Comparison of ENCODE assay signal across 16 cellular contexts in the genomic region with DNA sequence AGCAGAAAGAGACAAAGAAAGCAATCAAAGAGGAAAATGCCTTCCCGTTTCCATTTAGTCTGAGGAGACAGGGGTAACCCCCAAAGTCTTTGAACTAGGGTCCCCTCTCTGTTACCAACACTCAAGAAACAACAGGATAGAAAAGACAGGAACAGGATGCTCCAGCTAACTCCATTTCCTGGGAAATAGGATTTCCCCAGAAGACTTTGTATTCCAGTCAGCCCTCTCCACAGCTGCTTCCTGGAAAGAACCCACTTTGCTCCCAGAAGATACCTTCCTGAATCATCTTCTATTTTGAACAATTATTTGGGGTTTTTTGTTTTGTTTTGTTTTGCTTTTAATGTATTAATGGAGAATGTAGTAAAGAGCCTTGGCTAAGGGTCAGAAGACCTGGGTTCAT. TPM values are rescaled to one million over a fixed set of nuclear protein-coding genes. Genes with fewer than 3 reads are reported as not detected.
DNase-seq lines count a peak whose midpoint lies in the region; ATAC-seq, FAIRE-seq and TF ChIP-seq lines count a peak whose summit lies in the region.
"Had no signal": no experiment of that assay in that cellular context is flagged by ENCODE, and none has a peak within 500 bp of the region (broad histone marks: within the 10 kb centered on the region; RNA-seq: fewer than 3 reads in every experiment).

No MANE protein-coding gene starts in this region.

- H3K36me3 ChIP-seq in right lobe of liver, result no peaks in the 10 kb centered on the region
- no peaks in the 10 kb centered on the region for H3K36me3 ChIP-seq in HepG2 (replicated peaks in 1 of 2; ENCODE audit: control insufficient read depth in 1 of 2, insufficient read depth in 2 of 2, low read length in 2 of 2)
- H3K36me3 ChIP-seq in subcutaneous abdominal adipose tissue (ENCODE audit: control insufficient read depth in 5 of 5, insufficient read depth in 5 of 5, low read length in 5 of 5), result peaks cover 0 to 10% (median 4%) of the 10 kb centered on the region in 5 donors

- H3K79me2 ChIP-seq in HepG2 (ENCODE audit: insufficient read depth, low read length), result no peaks in the 10 kb centered on the region

- H3K27me3 Mint-ChIP-seq in mesothelial cell of epicardium (ENCODE audit: low read depth), result no peaks in the 10 kb centered on the region
- H3K27me3 Mint-ChIP-seq: CD4-positive, alpha-beta memory T cell had no signal

- H3K27ac Mint-ChIP-seq in mesothelial cell of epicardium, result no peak overlapping the region
- H3K27ac Mint-ChIP-seq: CD4-positive, alpha-beta memory T cell had no signal

- POLR2A ChIA-PET in HepG2 (lab: Yijun Ruan, JAX), result no interaction called here

- H3K4me1 ChIP-seq in right lobe of liver (no peaks in the 10 kb centered on the region), HepG2 (ENCODE audit: insufficient read depth, low read length) (no peaks in the 10 kb centered on the region), subcutaneous abdominal adipose tissue (ENCODE audit: control insufficient read depth in 5 of 5, insufficient read depth in 5 of 5, low read length in 5 of 5) (peaks cover 0 to 21% (median 2%) of the 10 kb centered on the region in 5 donors)
- H3K4me1 ChIP-seq: Caco-2 had no signal

- no peak for FAIRE-seq in HepG2 (lab: Jason Lieb, UNC)
- FAIRE-seq: G401.6, GM12892, H54 had no signal

- H3K36me3 Mint-ChIP-seq in mesothelial cell of epicardium, result peaks cover 5% of the 10 kb centered on the region

- H3K4me2 ChIP-seq in HepG2 (ENCODE audit: low read depth, low read length), result no peak overlapping the region

- in situ Hi-C loops in HepG2 (cut with HindIII; ENCODE audit: extremely low pct_ligation_motif_present, low pct_unique_long_range_greater_than_20kb), result no loop called here

- ATAC-seq in right lobe of liver (peak in 3 of 4 donors; percentile 17 to 61 (median 41)), HepG2 (no peak)

- TF ChIP-seq POLR2A in right lobe of liver (IDR thresholded peaks at IDR 0.05), result no peak
- TF ChIP-seq POLR2A in HepG2 (IDR thresholded peaks at IDR 0.05; ENCODE audit: insufficient read depth in 1 of 2, low read depth in 2 of 2, low read length in 2 of 2), result no peak

- CTCF ChIA-PET in HepG2 (lab: Yijun Ruan, JAX; ENCODE audit: low intra/inter-chr PET ratio, low total read pairs), result no interaction called here

- 50% methylated on average over 1 of the region's 1 CpG for WGBS in right lobe of liver (ENCODE audit: insufficient coverage, low coverage, low lambda C conversion rate, missing lambda C conversion rate)
- 31% methylated on average over 1 of the region's 1 CpG for WGBS in HepG2 (ENCODE audit: low lambda C conversion rate)

- BruUV-seq in HepG2 (replicated peaks; lab: Mats Ljungman, UMichigan), result no TSS peak

- H3K27ac ChIP-seq in right lobe of liver, result no peak overlapping the region
- H3K27ac ChIP-seq in HepG2 (ENCODE audit: extremely low read length, insufficient read depth, low read length), result no peak overlapping the region
- H3K27ac ChIP-seq in subcutaneous abdominal adipose tissue (ENCODE audit: low read depth, low read length), result peak overlapping the region; percentile 20

- no peak overlapping the region for H2AFZ ChIP-seq in HepG2 (ENCODE audit: low read length)

- H3K4me3 ChIP-seq in right lobe of liver (no peak overlapping the region), HepG2 (replicated peaks in 1 of 3; ENCODE audit: insufficient read depth in 1 of 3, low read depth in 2 of 3, low read length in 3 of 3) (no peak overlapping the region), subcutaneous abdominal adipose tissue (ENCODE audit: low read depth in 1 of 5, low read length in 5 of 5) (no peak overlapping the region)

- DNase-seq in right lobe of liver (no peak), HepG2 (ENCODE audit: low spot score) (no peak), dermis blood vessel endothelial cell (peak; percentile 42), mesothelial cell of epicardium (ENCODE audit: low spot score in 2 of 2, unreplicated experiment in 2 of 2) (no peak)
- DNase-seq in stimulated activated CD4-positive, alpha-beta T cell treated with anti-CD3 and anti-CD28 coated beads, Interleukin-12 subunit alpha, Interleukin-12 subunit beta, amount 100 ng/mL, for 4 hours, result no peak
- DNase-seq: C1 segment of cervical spinal cord; Caco-2; CD4-positive, alpha-beta memory T cell; DMS153; DND-41; GOT3; HCEC 1CT had no signal

- no peak overlapping the region for H3K4me3 Mint-ChIP-seq in mesothelial cell of epicardium
- H3K4me3 Mint-ChIP-seq: CD4-positive, alpha-beta memory T cell had no signal

- TF ChIP-seq EP300 in HepG2 (IDR thresholded peaks at IDR 0.05; ENCODE audit: low read depth in 2 of 2, low read length in 2 of 2), result no peak
- no peak for TF ChIP-seq EP300 in HepG2 (CRISPR knock-in tag; IDR thresholded peaks at IDR 0.05; ENCODE audit: borderline replicate concordance)

- peaks cover under 1% of the 10 kb centered on the region for H3K4me1 Mint-ChIP-seq in mesothelial cell of epicardium

- intact Hi-C loops in right lobe of liver (cut with DNase I) (no loop called here), HepG2 (cut with micrococcal nuclease; ENCODE audit: unreplicated experiment) (no loop called here)

- H3K27me3 ChIP-seq in right lobe of liver (no peaks in the 10 kb centered on the region), HepG2 (ENCODE audit: control insufficient read depth in 1 of 2, insufficient read depth in 2 of 2, low read length in 2 of 2) (no peaks in the 10 kb centered on the region), subcutaneous abdominal adipose tissue (ENCODE audit: control insufficient read depth in 5 of 5, insufficient read depth in 4 of 5, low read length in 5 of 5) (no peaks in the 10 kb centered on the region)

- no peaks in the 10 kb centered on the region for H3K9me3 Mint-ChIP-seq in mesothelial cell of epicardium
- H3K9me3 Mint-ChIP-seq: CD4-positive, alpha-beta memory T cell had no signal

- no peaks in the 10 kb centered on the region for H3K9me3 ChIP-seq in right lobe of liver
- H3K9me3 ChIP-seq in HepG2 (ENCODE audit: low read length), result no peaks in the 10 kb centered on the region
- no peaks in the 10 kb centered on the region for H3K9me3 ChIP-seq in subcutaneous abdominal adipose tissue (ENCODE audit: control insufficient read depth in 5 of 5, low read length in 5 of 5)
- H3K9me3 ChIP-seq: Caco-2 had no signal

- no peak for TF ChIP-seq CTCF in right lobe of liver (IDR thresholded peaks at IDR 0.05)
- no peak for TF ChIP-seq CTCF in HepG2 (CRISPR knock-in tag; IDR thresholded peaks at IDR 0.05)
- no peak for TF ChIP-seq CTCF in mesothelial cell of epicardium (IDR thresholded peaks at IDR 0.05; ENCODE audit: unreplicated experiment)

- H4K20me1 ChIP-seq in HepG2 (ENCODE audit: insufficient read depth, low read length), result no peaks in the 10 kb centered on the region

- H3K9ac ChIP-seq in HepG2 (ENCODE audit: insufficient read depth, low read depth, low read length) (no peak overlapping the region), subcutaneous abdominal adipose tissue (ENCODE audit: low read length in 5 of 5) (no peak overlapping the region)

- no peak for TF ChIP-seq RAD21 in HepG2 (CRISPR knock-in tag; IDR thresholded peaks at IDR 0.05)

TF ChIP-seq in HepG2, 621 proteins besides CTCF, POLR2A, EP300 and RAD21 (continues in another document):
- no peak for TF ChIP-seq ZBTB8A (CRISPR knock-in tag; IDR thresholded peaks at IDR 0.05; ENCODE audit: borderline replicate concordance, low read depth)
- TF ChIP-seq, protein P1, sequence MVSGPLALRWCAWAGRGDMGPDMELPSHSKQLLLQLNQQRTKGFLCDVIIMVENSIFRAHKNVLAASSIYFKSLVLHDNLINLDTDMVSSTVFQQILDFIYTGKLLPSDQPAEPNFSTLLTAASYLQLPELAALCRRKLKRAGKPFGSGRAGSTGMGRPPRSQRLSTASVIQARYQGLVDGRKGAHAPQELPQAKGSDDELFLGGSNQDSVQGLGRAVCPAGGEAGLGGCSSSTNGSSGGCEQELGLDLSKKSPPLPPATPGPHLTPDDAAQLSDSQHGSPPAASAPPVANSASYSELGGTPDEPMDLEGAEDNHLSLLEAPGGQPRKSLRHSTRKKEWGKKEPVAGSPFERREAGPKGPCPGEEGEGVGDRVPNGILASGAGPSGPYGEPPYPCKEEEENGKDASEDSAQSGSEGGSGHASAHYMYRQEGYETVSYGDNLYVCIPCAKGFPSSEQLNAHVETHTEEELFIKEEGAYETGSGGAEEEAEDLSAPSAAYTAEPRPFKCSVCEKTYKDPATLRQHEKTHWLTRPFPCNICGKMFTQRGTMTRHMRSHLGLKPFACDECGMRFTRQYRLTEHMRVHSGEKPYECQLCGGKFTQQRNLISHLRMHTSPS (CRISPR knock-in tag; IDR thresholded peaks at IDR 0.05; ENCODE audit: low read depth), result no peak

RNA-seq across cellular contexts. Expression of a gene that starts 56.0 kb away (rescaled TPM):
- total RNA-seq in right lobe of liver (1 to 10 TPM; 1.9 to 8.5 (median 3.3) TPM), HepG2 (2016; rRNA removed; fragmentation: Illumina TruSeq; extraction: Trizol) (0.02 TPM in 1 of 2 replicates, not detected in the other), dermis blood vessel endothelial cell (21.1 and 32.6 TPM in 2 replicates), mesothelial cell of epicardium (12.7 to 16.5 TPM (median 13.1 TPM) in 3 replicates)
- not detected in 2 replicates for total RNA-seq in HepG2 (2016; cell fraction: cytosol; rRNA removed; fragmentation: Illumina TruSeq; extraction: Trizol; ENCODE audit: low read depth)
- total RNA-seq in HepG2 (2016; cell fraction: insoluble cytoplasmic fraction; rRNA removed; fragmentation: Illumina TruSeq; extraction: Trizol), result 0.02 and 0.09 TPM in 2 replicates
- total RNA-seq in HepG2 (2016; cell fraction: membrane; rRNA removed; fragmentation: Illumina TruSeq; extraction: Trizol), result 0.10 and 0.46 TPM in 2 replicates
- total RNA-seq in HepG2 (2016; cell fraction: nucleus; rRNA removed; fragmentation: Illumina TruSeq; extraction: Trizol), result 0.09 TPM in 1 of 2 replicates, not detected in the other
- 0.08 and 0.10 TPM in 2 replicates for polyA plus RNA-seq in HepG2 (2011; rRNA removed)
- polyA plus RNA-seq in HepG2 (2011; cell fraction: cytosol; rRNA removed), result 0.11 and 0.12 TPM in 2 replicates
- polyA plus RNA-seq in HepG2 (2011; cell fraction: nucleus; rRNA removed), result 0.31 and 0.54 TPM in 2 replicates
- polyA plus RNA-seq in HepG2 (2012), result 0.15 and 0.20 TPM in 2 replicates
- polyA plus RNA-seq in HepG2 (2016; cell fraction: cytosol; fragmentation: Illumina TruSeq; extraction: Trizol; ENCODE audit: low read depth), result not detected in 2 replicates
- polyA plus RNA-seq in HepG2 (2016; cell fraction: insoluble cytoplasmic fraction; fragmentation: Illumina TruSeq; extraction: Trizol; ENCODE audit: low read depth), result 0.04 TPM in 1 of 2 replicates, not detected in the other
- polyA plus RNA-seq in HepG2 (2016; cell fraction: membrane; fragmentation: Illumina TruSeq; extraction: Trizol; ENCODE audit: low read depth), result not detected in 2 replicates
- not detected in 2 replicates for polyA plus RNA-seq in HepG2 (2016; cell fraction: nucleus; fragmentation: Illumina TruSeq; extraction: Trizol; ENCODE audit: insufficient read depth, low read depth)
- polyA minus RNA-seq in HepG2 (2011; rRNA and poly(A)+ RNA removed; ENCODE audit: low replicate concordance), result 0.16 and 16.6 TPM in 2 replicates
- polyA minus RNA-seq in HepG2 (2011; cell fraction: cytosol; rRNA and poly(A)+ RNA removed), result 0.18 TPM in 1 of 2 replicates, not detected in the other
- 0.37 and 0.52 TPM in 2 replicates for polyA minus RNA-seq in HepG2 (2011; cell fraction: nucleus; rRNA and poly(A)+ RNA removed)
